Comparison of ENCODE assay signal across 1 cellular context in the genomic region with DNA sequence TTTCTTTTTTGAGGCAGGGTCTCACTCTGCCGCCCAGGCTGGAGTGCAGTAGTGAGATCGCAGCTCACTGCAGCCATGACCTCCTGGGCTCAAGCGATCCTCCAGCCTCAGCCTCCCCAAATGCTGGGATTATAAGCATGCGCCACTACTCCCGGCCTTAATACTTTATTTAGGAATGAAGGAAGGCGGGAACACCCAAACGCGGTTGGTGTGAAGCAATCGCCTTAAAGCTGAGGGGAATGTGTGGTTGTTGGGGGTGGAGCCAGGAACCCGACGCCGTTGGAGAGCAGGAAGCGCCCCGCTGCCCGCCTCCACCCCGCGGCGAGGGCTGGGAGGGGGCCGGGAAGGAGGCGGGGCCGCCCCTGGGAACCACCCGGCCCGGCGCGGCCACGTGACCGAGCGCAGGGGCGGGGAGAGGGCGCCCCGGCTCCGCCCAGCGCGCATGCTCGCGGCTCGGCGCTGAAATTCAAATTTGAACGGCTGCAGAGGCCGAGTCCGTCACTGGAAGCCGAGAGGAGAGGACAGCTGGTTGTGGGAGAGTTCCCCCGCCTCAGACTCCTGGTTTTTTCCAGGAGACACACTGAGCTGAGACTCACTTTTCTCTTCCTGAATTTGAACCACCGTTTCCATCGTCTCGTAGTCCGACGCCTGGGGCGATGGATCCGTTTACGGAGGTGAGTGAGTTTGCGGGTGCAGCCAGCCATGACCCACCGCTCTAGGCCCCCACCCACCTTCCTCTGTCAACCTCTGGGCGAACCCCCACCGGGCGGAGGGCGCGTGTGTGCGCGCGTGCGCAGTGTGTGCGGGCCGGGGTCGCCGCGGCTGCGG.
TF ChIP-seq lines count a peak whose summit lies in the region.

A gene with protein sequence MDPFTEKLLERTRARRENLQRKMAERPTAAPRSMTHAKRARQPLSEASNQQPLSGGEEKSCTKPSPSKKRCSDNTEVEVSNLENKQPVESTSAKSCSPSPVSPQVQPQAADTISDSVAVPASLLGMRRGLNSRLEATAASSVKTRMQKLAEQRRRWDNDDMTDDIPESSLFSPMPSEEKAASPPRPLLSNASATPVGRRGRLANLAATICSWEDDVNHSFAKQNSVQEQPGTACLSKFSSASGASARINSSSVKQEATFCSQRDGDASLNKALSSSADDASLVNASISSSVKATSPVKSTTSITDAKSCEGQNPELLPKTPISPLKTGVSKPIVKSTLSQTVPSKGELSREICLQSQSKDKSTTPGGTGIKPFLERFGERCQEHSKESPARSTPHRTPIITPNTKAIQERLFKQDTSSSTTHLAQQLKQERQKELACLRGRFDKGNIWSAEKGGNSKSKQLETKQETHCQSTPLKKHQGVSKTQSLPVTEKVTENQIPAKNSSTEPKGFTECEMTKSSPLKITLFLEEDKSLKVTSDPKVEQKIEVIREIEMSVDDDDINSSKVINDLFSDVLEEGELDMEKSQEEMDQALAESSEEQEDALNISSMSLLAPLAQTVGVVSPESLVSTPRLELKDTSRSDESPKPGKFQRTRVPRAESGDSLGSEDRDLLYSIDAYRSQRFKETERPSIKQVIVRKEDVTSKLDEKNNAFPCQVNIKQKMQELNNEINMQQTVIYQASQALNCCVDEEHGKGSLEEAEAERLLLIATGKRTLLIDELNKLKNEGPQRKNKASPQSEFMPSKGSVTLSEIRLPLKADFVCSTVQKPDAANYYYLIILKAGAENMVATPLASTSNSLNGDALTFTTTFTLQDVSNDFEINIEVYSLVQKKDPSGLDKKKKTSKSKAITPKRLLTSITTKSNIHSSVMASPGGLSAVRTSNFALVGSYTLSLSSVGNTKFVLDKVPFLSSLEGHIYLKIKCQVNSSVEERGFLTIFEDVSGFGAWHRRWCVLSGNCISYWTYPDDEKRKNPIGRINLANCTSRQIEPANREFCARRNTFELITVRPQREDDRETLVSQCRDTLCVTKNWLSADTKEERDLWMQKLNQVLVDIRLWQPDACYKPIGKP (plus strand): TSS at position 492 of the 828 bp plus-strand sequence. CDS start 165 bp downstream, at position 657.

TF ChIP-seq in K562, 482 proteins besides CTCF, POLR2A, EP300 and RAD21 (continued from another document):
- TF ChIP-seq, protein P1, sequence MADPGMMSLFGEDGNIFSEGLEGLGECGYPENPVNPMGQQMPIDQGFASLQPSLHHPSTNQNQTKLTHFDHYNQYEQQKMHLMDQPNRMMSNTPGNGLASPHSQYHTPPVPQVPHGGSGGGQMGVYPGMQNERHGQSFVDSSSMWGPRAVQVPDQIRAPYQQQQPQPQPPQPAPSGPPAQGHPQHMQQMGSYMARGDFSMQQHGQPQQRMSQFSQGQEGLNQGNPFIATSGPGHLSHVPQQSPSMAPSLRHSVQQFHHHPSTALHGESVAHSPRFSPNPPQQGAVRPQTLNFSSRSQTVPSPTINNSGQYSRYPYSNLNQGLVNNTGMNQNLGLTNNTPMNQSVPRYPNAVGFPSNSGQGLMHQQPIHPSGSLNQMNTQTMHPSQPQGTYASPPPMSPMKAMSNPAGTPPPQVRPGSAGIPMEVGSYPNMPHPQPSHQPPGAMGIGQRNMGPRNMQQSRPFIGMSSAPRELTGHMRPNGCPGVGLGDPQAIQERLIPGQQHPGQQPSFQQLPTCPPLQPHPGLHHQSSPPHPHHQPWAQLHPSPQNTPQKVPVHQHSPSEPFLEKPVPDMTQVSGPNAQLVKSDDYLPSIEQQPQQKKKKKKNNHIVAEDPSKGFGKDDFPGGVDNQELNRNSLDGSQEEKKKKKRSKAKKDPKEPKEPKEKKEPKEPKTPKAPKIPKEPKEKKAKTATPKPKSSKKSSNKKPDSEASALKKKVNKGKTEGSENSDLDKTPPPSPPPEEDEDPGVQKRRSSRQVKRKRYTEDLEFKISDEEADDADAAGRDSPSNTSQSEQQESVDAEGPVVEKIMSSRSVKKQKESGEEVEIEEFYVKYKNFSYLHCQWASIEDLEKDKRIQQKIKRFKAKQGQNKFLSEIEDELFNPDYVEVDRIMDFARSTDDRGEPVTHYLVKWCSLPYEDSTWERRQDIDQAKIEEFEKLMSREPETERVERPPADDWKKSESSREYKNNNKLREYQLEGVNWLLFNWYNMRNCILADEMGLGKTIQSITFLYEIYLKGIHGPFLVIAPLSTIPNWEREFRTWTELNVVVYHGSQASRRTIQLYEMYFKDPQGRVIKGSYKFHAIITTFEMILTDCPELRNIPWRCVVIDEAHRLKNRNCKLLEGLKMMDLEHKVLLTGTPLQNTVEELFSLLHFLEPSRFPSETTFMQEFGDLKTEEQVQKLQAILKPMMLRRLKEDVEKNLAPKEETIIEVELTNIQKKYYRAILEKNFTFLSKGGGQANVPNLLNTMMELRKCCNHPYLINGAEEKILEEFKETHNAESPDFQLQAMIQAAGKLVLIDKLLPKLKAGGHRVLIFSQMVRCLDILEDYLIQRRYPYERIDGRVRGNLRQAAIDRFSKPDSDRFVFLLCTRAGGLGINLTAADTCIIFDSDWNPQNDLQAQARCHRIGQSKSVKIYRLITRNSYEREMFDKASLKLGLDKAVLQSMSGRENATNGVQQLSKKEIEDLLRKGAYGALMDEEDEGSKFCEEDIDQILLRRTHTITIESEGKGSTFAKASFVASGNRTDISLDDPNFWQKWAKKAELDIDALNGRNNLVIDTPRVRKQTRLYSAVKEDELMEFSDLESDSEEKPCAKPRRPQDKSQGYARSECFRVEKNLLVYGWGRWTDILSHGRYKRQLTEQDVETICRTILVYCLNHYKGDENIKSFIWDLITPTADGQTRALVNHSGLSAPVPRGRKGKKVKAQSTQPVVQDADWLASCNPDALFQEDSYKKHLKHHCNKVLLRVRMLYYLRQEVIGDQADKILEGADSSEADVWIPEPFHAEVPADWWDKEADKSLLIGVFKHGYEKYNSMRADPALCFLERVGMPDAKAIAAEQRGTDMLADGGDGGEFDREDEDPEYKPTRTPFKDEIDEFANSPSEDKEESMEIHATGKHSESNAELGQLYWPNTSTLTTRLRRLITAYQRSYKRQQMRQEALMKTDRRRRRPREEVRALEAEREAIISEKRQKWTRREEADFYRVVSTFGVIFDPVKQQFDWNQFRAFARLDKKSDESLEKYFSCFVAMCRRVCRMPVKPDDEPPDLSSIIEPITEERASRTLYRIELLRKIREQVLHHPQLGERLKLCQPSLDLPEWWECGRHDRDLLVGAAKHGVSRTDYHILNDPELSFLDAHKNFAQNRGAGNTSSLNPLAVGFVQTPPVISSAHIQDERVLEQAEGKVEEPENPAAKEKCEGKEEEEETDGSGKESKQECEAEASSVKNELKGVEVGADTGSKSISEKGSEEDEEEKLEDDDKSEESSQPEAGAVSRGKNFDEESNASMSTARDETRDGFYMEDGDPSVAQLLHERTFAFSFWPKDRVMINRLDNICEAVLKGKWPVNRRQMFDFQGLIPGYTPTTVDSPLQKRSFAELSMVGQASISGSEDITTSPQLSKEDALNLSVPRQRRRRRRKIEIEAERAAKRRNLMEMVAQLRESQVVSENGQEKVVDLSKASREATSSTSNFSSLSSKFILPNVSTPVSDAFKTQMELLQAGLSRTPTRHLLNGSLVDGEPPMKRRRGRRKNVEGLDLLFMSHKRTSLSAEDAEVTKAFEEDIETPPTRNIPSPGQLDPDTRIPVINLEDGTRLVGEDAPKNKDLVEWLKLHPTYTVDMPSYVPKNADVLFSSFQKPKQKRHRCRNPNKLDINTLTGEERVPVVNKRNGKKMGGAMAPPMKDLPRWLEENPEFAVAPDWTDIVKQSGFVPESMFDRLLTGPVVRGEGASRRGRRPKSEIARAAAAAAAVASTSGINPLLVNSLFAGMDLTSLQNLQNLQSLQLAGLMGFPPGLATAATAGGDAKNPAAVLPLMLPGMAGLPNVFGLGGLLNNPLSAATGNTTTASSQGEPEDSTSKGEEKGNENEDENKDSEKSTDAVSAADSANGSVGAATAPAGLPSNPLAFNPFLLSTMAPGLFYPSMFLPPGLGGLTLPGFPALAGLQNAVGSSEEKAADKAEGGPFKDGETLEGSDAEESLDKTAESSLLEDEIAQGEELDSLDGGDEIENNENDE (IDR thresholded peaks at IDR 0.05; ENCODE audit: low read depth, low read length) = no peak
